Comparison of ENCODE assay signal across 8 cellular contexts in the genomic region with DNA sequence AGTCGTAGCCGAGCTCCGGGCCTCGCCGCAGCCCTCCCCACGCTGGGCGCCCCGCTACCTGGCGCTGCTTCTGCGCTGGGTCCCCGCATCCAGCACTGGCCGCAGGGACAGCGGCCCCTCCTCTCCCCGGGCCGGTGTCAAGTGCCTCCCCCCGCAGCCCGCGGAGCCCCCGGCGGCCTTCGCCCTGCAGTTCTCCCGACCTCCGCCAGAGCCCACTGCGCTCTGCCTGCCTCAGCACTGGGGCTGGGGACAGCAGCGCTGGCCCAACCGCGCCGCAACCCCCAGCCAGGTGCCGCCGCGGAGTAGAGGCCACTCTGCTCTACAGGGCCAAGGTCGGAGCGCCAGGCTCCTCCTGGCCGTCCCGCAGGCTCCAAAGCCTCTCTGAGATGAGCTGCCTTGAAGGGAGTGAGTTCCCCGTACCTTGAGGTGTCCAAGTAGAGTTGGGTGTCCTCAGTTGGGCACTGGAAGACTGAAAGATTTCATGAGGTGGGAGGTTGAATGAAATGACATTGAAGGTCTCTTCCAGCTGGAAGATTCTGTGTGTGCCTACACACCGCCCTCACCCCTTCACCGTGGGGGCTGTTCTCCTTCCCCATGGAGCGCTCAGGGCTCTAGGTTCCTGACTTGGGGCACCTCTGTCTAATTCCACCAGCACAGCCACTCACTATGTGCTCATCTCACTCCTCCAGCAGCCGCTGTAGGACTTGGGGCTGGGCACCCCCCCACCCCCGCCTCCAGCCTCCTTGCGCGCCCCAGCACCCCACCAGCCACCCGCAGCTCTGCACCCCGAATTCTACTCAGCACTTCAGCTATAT. TPM values are rescaled to one million over a fixed set of nuclear protein-coding genes. Genes with fewer than 3 reads are reported as not detected.
DNase-seq lines count a peak whose midpoint lies in the region; ATAC-seq and TF ChIP-seq lines count a peak whose summit lies in the region.

No MANE protein-coding gene starts in this region.

- H3K9ac ChIP-seq in mammary epithelial cell (ENCODE audit: insufficient read depth, low read length), result no peak overlapping the region

- peak overlapping the region; percentile 81 for H2AFZ ChIP-seq in mammary epithelial cell (ENCODE audit: low read depth, low read length)

- WGBS in mammary epithelial cell (ENCODE audit: low coverage, missing lambda C conversion rate), result 60% methylated on average over 7 of the region's 45 CpGs

- no peaks in the 10 kb centered on the region for H3K79me2 ChIP-seq in mammary epithelial cell (ENCODE audit: insufficient read depth, low read length)

- H3K27ac ChIP-seq in mammary epithelial cell (ENCODE audit: insufficient read depth, low read depth, low read length), result no peak overlapping the region
- peak overlapping the region in 20 of 21 experiments; percentile 41 to 88 (median 70) for H3K27ac ChIP-seq in skin epidermis

- peak; percentile 73 for ATAC-seq in HG02970 (IDR thresholded peaks at IDR 0.05; ENCODE audit: low FRiP score, unreplicated experiment)

- intact Hi-C loops in mammary epithelial cell (cut with micrococcal nuclease), result loop anchor here (1.0 to 10.0 kb wide), 4 partner anchors 35 to 322 kb away; no protein-coding TSS in a partner anchor

- in situ Hi-C loops in mammary epithelial cell (cut with MboI; ENCODE audit: low sequenced_read_pairs in 2 of 2), result no loop called here

- DNase-seq in SIG-M5 treated with dmso at 0.1 percent for 504 hours (lab: John Stamatoyannopoulos, UW; ENCODE audit: unreplicated experiment), result peak; percentile 80
- no peak for DNase-seq in SIG-M5 (lab: John Stamatoyannopoulos, UW)
- DNase-seq in NCI-H2107 (lab: John Stamatoyannopoulos, UW), result peak; percentile 72
- peak; percentile 65 for DNase-seq in mammary epithelial cell
- DNase-seq in iPS-NIHi7 (ENCODE audit: extremely low spot score), result peak; percentile 95

- BruUV-seq in mammary epithelial cell (replicated peaks; lab: Mats Ljungman, UMichigan), result no TSS peak

- H3K4me2 ChIP-seq in mammary epithelial cell (ENCODE audit: insufficient read depth, low read depth, low read length), result peak overlapping the region; percentile 99

- peaks cover 15% of the 10 kb centered on the region for H3K4me1 ChIP-seq in mammary epithelial cell (ENCODE audit: insufficient read depth, low read length)

- no peaks in the 10 kb centered on the region for H4K20me1 ChIP-seq in mammary epithelial cell (ENCODE audit: insufficient read depth, low read length)

- H3K27me3 ChIP-seq in mammary epithelial cell (ENCODE audit: insufficient read depth, low read length), result no peaks in the 10 kb centered on the region

- no peaks in the 10 kb centered on the region for H3K36me3 ChIP-seq in mammary epithelial cell (ENCODE audit: insufficient read depth, low read length)

- CTCF ChIA-PET in mammary epithelial cell (lab: Charles Lee; ENCODE audit: low non-redundant PET), result no interaction called here

- H3K9me3 ChIP-seq in mammary epithelial cell (replicated peaks; ENCODE audit: insufficient read depth, low read length), result no peaks in the 10 kb centered on the region

- H3K4me3 ChIP-seq in WI38 (ENCODE audit: low read depth, low read length) (peak overlapping the region; percentile 55), mammary epithelial cell (replicated peaks in 1 of 3; ENCODE audit: insufficient read depth in 1 of 3, low read depth in 2 of 3, low read length in 3 of 3) (peak overlapping the region; percentile 61 to 62 (median 62)), skin epidermis (peak overlapping the region; percentile 61 to 74 (median 70))

- TF ChIP-seq CTCF in WI38 (IDR thresholded peaks at IDR 0.05; ENCODE audit: low read depth, low read length) (peak; percentile 98), mammary epithelial cell (conservative IDR thresholded peaks at IDR 0.05 in 1 of 2, IDR thresholded peaks at IDR 0.05 in 1 of 2; ENCODE audit: extremely low read depth in 1 of 2, insufficient read depth in 1 of 2, low read depth in 1 of 2, low read length in 2 of 2) (peak; percentile 71 to 92)

- dilution Hi-C loops in mammary epithelial cell (cut with HindIII; ENCODE audit: low sequenced_read_pairs), result no loop called here

RNA-seq across cellular contexts. Expression of gene DNMT3A, which starts 0.9 kb away (rescaled TPM):
- 10 to 100 TPM in 1 of 2 donors, 1 to 10 TPM in 1; 9.6 to 14.2 TPM for total RNA-seq in mammary epithelial cell
- 1.7 TPM for polyA plus RNA-seq in mammary epithelial cell
- 31.7 TPM for polyA minus RNA-seq in mammary epithelial cell
